16 cellular contexts compared by ENCODE assay signal in genomic region chr2:121319941-121320340, GRCh38. TPM values are rescaled to one million over a fixed set of nuclear protein-coding genes. Genes with fewer than 3 reads are reported as not detected.
A peak's percentile ranks its signal among the peaks of the same experiment; 100 is the strongest.
DNase-seq lines count a peak whose midpoint lies in the region; ATAC-seq and TF ChIP-seq lines count a peak whose summit lies in the region.
"Had no signal": no experiment of that assay in that cellular context is flagged by ENCODE, and none has a peak within 500 bp of the region (broad histone marks: within the 10 kb centered on the region; RNA-seq: fewer than 3 reads in every experiment).

No MANE protein-coding gene starts in this region.

- H3K36me3 ChIP-seq in mucosa of descending colon (ENCODE audit: low read depth) (no peaks in the 10 kb centered on the region), endodermal cell (ENCODE audit: control insufficient read depth, insufficient read depth, low read length) (no peaks in the 10 kb centered on the region)
- H3K36me3 ChIP-seq: BLaER1 treated with 17β-estradiol and CSF1 and Interleukin-3, amounts not matched to agents 10 nM and 100 nM had no signal

- DNase-seq in cardiac septum (ENCODE audit: low spot score) (peak; percentile 10), right cardiac atrium (no peak), left lobe of liver (ENCODE audit: low spot score) (peak; percentile 18), mucosa of descending colon (no peak), endodermal cell (no peak), DMS153 (lab: John Stamatoyannopoulos, UW) (no peak), DMS153 treated with DMSO at 0.1 percent for 48 hours (lab: John Stamatoyannopoulos, UW; ENCODE audit: unreplicated experiment) (no peak)
- DNase-seq: ACHN; Calu3; CD4-positive, CD25-positive, alpha-beta regulatory T cell; DMS 273 treated with DMSO at 0.1 percent for 48 hours; DMS79 treated with DMSO at 0.1 percent for 48 hours; EL; H7 had no signal

- no peaks in the 10 kb centered on the region for H3K9me3 Mint-ChIP-seq in endodermal cell
- H3K9me3 Mint-ChIP-seq: GM23338 had no signal

- TF ChIP-seq CTCF in mucosa of descending colon (IDR thresholded peaks at IDR 0.05) (no peak), endodermal cell (conservative IDR thresholded peaks at IDR 0.05) (no peak)

- H3K36me3 Mint-ChIP-seq in endodermal cell (ENCODE audit: low read depth): no peaks in the 10 kb centered on the region
- H3K36me3 Mint-ChIP-seq: CD4-positive, CD25-positive, alpha-beta regulatory T cell had no signal

- H3K27ac ChIP-seq in right cardiac atrium (ENCODE audit: low read length) (no peak overlapping the region), endodermal cell (ENCODE audit: low read depth, low read length) (no peak overlapping the region)
- H3K27ac ChIP-seq: BLaER1 treated with 17β-estradiol and CSF1 and Interleukin-3, amounts not matched to agents 10 nM and 100 nM had no signal

- no peaks in the 10 kb centered on the region for H3K4me1 Mint-ChIP-seq in endodermal cell
- H3K4me1 Mint-ChIP-seq: CD4-positive, CD25-positive, alpha-beta regulatory T cell; GM23338 had no signal

- H3K27me3 ChIP-seq in right cardiac atrium (ENCODE audit: control insufficient read depth, insufficient read depth): no peaks in the 10 kb centered on the region
- no peaks in the 10 kb centered on the region for H3K27me3 ChIP-seq in endodermal cell (ENCODE audit: control insufficient read depth, insufficient read depth, low read length, poor library complexity, severe bottlenecking)
- H3K27me3 ChIP-seq: BLaER1 treated with 17β-estradiol and CSF1 and Interleukin-3, amounts not matched to agents 10 nM and 100 nM had no signal

- WGBS in right cardiac atrium: 81% methylated on average over 3 of the region's 3 CpGs
- 80 to 93% methylated on average over 2 to 3 of the region's 3 CpGs for WGBS in endodermal cell (ENCODE audit: insufficient coverage in 1 of 2, insufficient read length in 1 of 2), 2 experiments

- H3K4me3 ChIP-seq in right cardiac atrium (ENCODE audit: low read length) (no peak overlapping the region), mucosa of descending colon (no peak overlapping the region), endodermal cell (ENCODE audit: low read length) (no peak overlapping the region)
- H3K4me3 ChIP-seq: BLaER1 treated with 17β-estradiol and CSF1 and Interleukin-3, amounts not matched to agents 10 nM and 100 nM; GM23338 had no signal

- intact Hi-C loops in cardiac septum (cut with DNase I) (no loop called here), right cardiac atrium (cut with DNase I) (no loop called here), mucosa of descending colon (cut with DNase I, micrococcal nuclease) (no loop called here)

- no peak overlapping the region for H3K9ac ChIP-seq in endodermal cell (ENCODE audit: extremely low read depth, low read length, poor library complexity, severe bottlenecking)
- H3K9ac ChIP-seq: BLaER1 treated with 17β-estradiol and CSF1 and Interleukin-3, amounts not matched to agents 10 nM and 100 nM had no signal

- no peaks in the 10 kb centered on the region for H3K4me1 ChIP-seq in right cardiac atrium (ENCODE audit: control insufficient read depth, insufficient read depth, low read length)
- H3K4me1 ChIP-seq in mucosa of descending colon (ENCODE audit: low read depth): no peaks in the 10 kb centered on the region
- no peaks in the 10 kb centered on the region for H3K4me1 ChIP-seq in endodermal cell (ENCODE audit: control insufficient read depth, insufficient read depth, low read length)
- H3K4me1 ChIP-seq: BLaER1 treated with 17β-estradiol and CSF1 and Interleukin-3, amounts not matched to agents 10 nM and 100 nM had no signal

- H3K4me3 Mint-ChIP-seq in endodermal cell: no peak overlapping the region
- H3K4me3 Mint-ChIP-seq: GM23338 had no signal

- H3K9me3 ChIP-seq in right cardiac atrium (ENCODE audit: control insufficient read depth, low read length): no peaks in the 10 kb centered on the region
- H3K9me3 ChIP-seq in mucosa of descending colon: no peaks in the 10 kb centered on the region
- H3K9me3 ChIP-seq in endodermal cell (ENCODE audit: control insufficient read depth, low read length): no peaks in the 10 kb centered on the region
- H3K9me3 ChIP-seq: BLaER1 treated with 17β-estradiol and CSF1 and Interleukin-3, amounts not matched to agents 10 nM and 100 nM had no signal

- ATAC-seq in right cardiac atrium: no peak
- no peak for ATAC-seq in left lobe of liver
- ATAC-seq in mucosa of descending colon: peak; percentile 18
- ATAC-seq: GM23338 had no signal

- H3K27ac Mint-ChIP-seq in endodermal cell: no peak overlapping the region
- H3K27ac Mint-ChIP-seq: GM23338 had no signal

- no peaks in the 10 kb centered on the region for H3K27me3 Mint-ChIP-seq in endodermal cell (ENCODE audit: insufficient read depth)

RNA-seq across cellular contexts. Expression of gene TFCP2L1, which starts 34.9 kb away (rescaled TPM):
- total RNA-seq in cardiac septum (0.03 TPM), right cardiac atrium (under 1 TPM; 0.11 to 0.88 (median 0.51) TPM), left lobe of liver (0.30 TPM), mucosa of descending colon (100 to 1,000 TPM in 2 of 3 donors, 10 to 100 TPM in 1; 46.9 to 111 (median 107) TPM), endodermal cell (1 to 10 TPM; 3.3 to 4.3 TPM)
- polyA plus RNA-seq in right cardiac atrium: 0.38 TPM
- polyA plus RNA-seq in endodermal cell (2013, experiment 1 of 2): 0.28 TPM
- polyA plus RNA-seq in endodermal cell (2013, experiment 2 of 2): 0.21 TPM
- polyA plus RNA-seq: CD4-positive, CD25-positive, alpha-beta regulatory T cell had no signal

Comparison
In these comparisons a context has a peak if more than half of its experiments do, and no peak if none do; other contexts are left out.
1. DNase-seq: peak in cardiac septum (single experiment) and left lobe of liver (single experiment); none in right cardiac atrium (0 of 3), mucosa of descending colon (0 of 3), endodermal cell (single experiment), DMS153 (single experiment) and DMS153 treated with DMSO at 0.1 percent for 48 hours (single experiment).
2. RNA of gene TFCP2L1, which starts 34.9 kb away (total RNA-seq): 46.9 to 111 TPM in mucosa of descending colon; 3.3 to 4.3 TPM in endodermal cell, 0.11 to 0.88 TPM in right cardiac atrium, 0.30 TPM in left lobe of liver (single experiment) and 0.03 TPM in cardiac septum (single experiment); every median in the first group is over 4 times any median in the second.